Comparison of ENCODE assay signal across 31 cellular contexts in the genomic region with DNA sequence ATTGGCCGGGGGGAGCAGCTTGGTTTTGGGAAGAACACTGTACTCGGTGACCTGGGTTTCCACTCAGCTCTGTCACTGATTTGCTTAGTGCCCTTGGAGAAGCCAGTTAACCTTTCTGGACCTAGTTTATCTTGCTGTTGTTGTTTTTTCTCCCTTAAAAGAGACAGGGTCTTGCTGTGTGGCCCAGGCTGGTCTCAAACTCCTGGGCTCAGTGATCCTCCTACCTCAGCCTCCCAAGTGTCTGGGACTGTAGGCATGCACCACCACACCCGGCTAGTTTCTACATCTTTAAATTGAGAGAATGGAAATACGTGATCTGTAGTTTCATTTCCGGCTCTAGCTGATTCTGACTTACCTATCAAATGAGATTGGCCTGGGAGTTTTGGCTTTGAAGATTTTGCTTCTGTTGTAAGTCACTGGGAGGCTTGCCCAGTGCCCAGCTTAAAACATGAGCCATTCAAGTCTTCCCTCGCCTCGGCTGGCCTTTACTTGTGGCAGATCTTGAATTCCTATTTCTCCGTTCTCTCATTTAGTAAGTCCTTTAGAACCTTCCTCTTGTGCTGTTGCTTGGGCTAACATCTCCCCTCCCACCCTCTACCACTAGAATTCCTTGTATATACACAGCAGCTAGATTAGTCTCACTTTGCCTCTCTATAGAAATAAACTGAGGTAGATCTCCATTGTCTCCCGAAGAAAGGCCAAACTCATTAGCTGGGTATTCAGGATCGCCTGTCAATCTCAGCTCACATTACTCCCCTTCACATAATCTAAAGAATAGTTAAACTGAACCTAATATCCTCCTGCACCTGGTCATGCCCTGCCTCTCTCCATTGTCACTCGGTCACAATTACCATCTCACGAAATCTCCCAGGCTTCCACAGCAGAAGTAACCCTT.
DNase-seq lines count a peak whose midpoint lies in the region; TF ChIP-seq lines count a peak whose summit lies in the region.
"Had no signal": no experiment of that assay in that cellular context is flagged by ENCODE, and none has a peak within 500 bp of the region (broad histone marks: within the 10 kb centered on the region; RNA-seq: fewer than 3 reads in every experiment).

No MANE protein-coding gene starts in this region.

- H3K27ac ChIP-seq in MM.1S (ENCODE audit: low read length) (no peak overlapping the region), neural progenitor cell (peak overlapping the region; percentile 95)
- H3K27ac ChIP-seq: lower lobe of right lung, pancreas, tibial artery, vagina had no signal

- H3K27me3 Mint-ChIP-seq in brain (no peaks in the 10 kb centered on the region), neural progenitor cell (ENCODE audit: insufficient read depth, low read depth) (no peaks in the 10 kb centered on the region)

- H3K4me2 ChIP-seq in MM.1S (ENCODE audit: low read depth, low read length) (no peak overlapping the region), neural progenitor cell (peak overlapping the region; percentile 72)

- no peaks in the 10 kb centered on the region for H3K9me3 Mint-ChIP-seq in brain
- H3K9me3 Mint-ChIP-seq in neural progenitor cell = no peaks in the 10 kb centered on the region
- H3K9me3 Mint-ChIP-seq: activated T-cell treated with anti-CD3 and anti-CD28 coated beads, Interleukin-2, amount 50 U/mL, for 4 hours; CD4-positive, CD25-positive, alpha-beta regulatory T cell; HFFc6; naive thymus-derived CD8-positive, alpha-beta T cell; T-cell had no signal

- H3K27me3 ChIP-seq in MM.1S (replicated peaks; ENCODE audit: insufficient read depth, low read length) (no peaks in the 10 kb centered on the region), neural progenitor cell (no peaks in the 10 kb centered on the region)
- H3K27me3 ChIP-seq: pancreas, vagina had no signal

- peak; percentile 25 for DNase-seq in NCI-H748 (lab: John Stamatoyannopoulos, UW; ENCODE audit: unreplicated experiment)
- DNase-seq in NCI-H748 treated with DMSO at 0.1 percent for 48 hours (lab: John Stamatoyannopoulos, UW) = no peak
- peak; percentile 33 for DNase-seq in MM.1S
- DNase-seq in neural progenitor cell (ENCODE audit: low spot score) = peak; percentile 85
- DNase-seq in NCI-H774 (lab: John Stamatoyannopoulos, UW) = no peak
- DNase-seq in stimulated activated CD4-positive, alpha-beta T cell treated with anti-CD3 and anti-CD28 coated beads, Interleukin-4, amount 100 ng/mL, for 4 hours = no peak
- no peak for DNase-seq in NCI-H524 (lab: John Stamatoyannopoulos, UW)
- DNase-seq: activated CD4-positive, CD25-positive, alpha-beta regulatory T cell; activated gamma-delta T cell; activated T-cell treated with anti-CD3 and anti-CD28 coated beads, Interleukin-2, amount 50 U/mL, for 4 hours; CD4-positive, CD25-positive, alpha-beta regulatory T cell; cerebellar nuclear complex; DMS79 treated with DMSO at 0.1 percent for 48 hours; dorsolateral prefrontal cortex; GDM1; HFFc6; hippocampal formation; lower lobe of right lung; naive thymus-derived CD8-positive, alpha-beta T cell; NCI-H1092 treated with DMSO at 0.1 percent for 48 hours; NCI-H187 treated with DMSO at 0.1 percent for 48 hours; NCI-H2227 treated with DMSO at 0.1 percent for 48 hours; NCI-H82; pancreas; retina; small intestine; stimulated activated CD8-positive, alpha-beta memory T cell treated with anti-CD3 and anti-CD28 coated beads, Interleukin-4, amount 100 ng/mL, for 48 hours; T-cell; tibial artery had no signal

- H4K20me1 ChIP-seq in MM.1S (ENCODE audit: insufficient read depth, low read length) (no peaks in the 10 kb centered on the region), neural progenitor cell (ENCODE audit: low read depth) (peaks cover 88% of the 10 kb centered on the region)

- H3K4me1 Mint-ChIP-seq in brain (peaks cover 88% of the 10 kb centered on the region), neural progenitor cell (peaks cover 63% of the 10 kb centered on the region)

- H3F3A ChIP-seq in MM.1S (ENCODE audit: insufficient read depth, low read length) (no peaks in the 10 kb centered on the region), neural progenitor cell (ENCODE audit: low read depth) (peaks cover 69% of the 10 kb centered on the region)

- peak overlapping the region in 4 of 5 experiments; percentile 4 to 29 (median 14) for H3K4me3 Mint-ChIP-seq in brain
- H3K4me3 Mint-ChIP-seq in neural progenitor cell = peak overlapping the region; percentile 12
- H3K4me3 Mint-ChIP-seq: activated T-cell treated with anti-CD3 and anti-CD28 coated beads, Interleukin-2, amount 50 U/mL, for 4 hours; CD4-positive, CD25-positive, alpha-beta regulatory T cell; HFFc6; naive thymus-derived CD8-positive, alpha-beta T cell; T-cell had no signal

- H3K36me3 Mint-ChIP-seq in brain = peaks cover 25% of the 10 kb centered on the region
- H3K36me3 Mint-ChIP-seq in neural progenitor cell = peaks cover 15% of the 10 kb centered on the region
- H3K36me3 Mint-ChIP-seq: CD4-positive, CD25-positive, alpha-beta regulatory T cell; naive thymus-derived CD8-positive, alpha-beta T cell; T-cell had no signal

- H2AFZ ChIP-seq in MM.1S (ENCODE audit: low read length) (no peak overlapping the region), neural progenitor cell (replicated peaks) (no peak overlapping the region)

- TF ChIP-seq CTCF in MM.1S (IDR thresholded peaks at IDR 0.05; ENCODE audit: low read length) = no peak
- TF ChIP-seq CTCF in brain (conservative IDR thresholded peaks at IDR 0.05) = no peak
- TF ChIP-seq CTCF in neural progenitor cell (IDR thresholded peaks at IDR 0.05) = no peak

- H3K9ac ChIP-seq in MM.1S (ENCODE audit: low read length) (no peak overlapping the region), neural progenitor cell (no peak overlapping the region)

- H3K36me3 ChIP-seq in MM.1S (replicated peaks; ENCODE audit: insufficient read depth, low read length) (no peaks in the 10 kb centered on the region), neural progenitor cell (peaks cover 12% of the 10 kb centered on the region)
- H3K36me3 ChIP-seq: lower lobe of right lung, pancreas, tibial artery, vagina had no signal

- H3K27ac Mint-ChIP-seq in brain = peak overlapping the region; percentile 37 to 93 (median 70)
- peak overlapping the region; percentile 8 for H3K27ac Mint-ChIP-seq in neural progenitor cell
- H3K27ac Mint-ChIP-seq: CD4-positive, CD25-positive, alpha-beta regulatory T cell; HFFc6; T-cell had no signal

- H3K79me2 ChIP-seq in MM.1S (ENCODE audit: low read length) = no peaks in the 10 kb centered on the region
- H3K79me2 ChIP-seq in neural progenitor cell (ENCODE audit: low read depth) = peaks cover 88% of the 10 kb centered on the region

- no peak overlapping the region for H3K4me3 ChIP-seq in MM.1S (ENCODE audit: low read length)
- H3K4me3 ChIP-seq in neural progenitor cell = peak overlapping the region; percentile 19
- H3K4me3 ChIP-seq: dorsolateral prefrontal cortex, lower lobe of right lung, pancreas, tibial artery, vagina had no signal

- H3K9me2 ChIP-seq in MM.1S (replicated peaks; ENCODE audit: insufficient read depth, low read length) = no peaks in the 10 kb centered on the region

- no peaks in the 10 kb centered on the region for H3K9me3 ChIP-seq in MM.1S (replicated peaks; ENCODE audit: insufficient read depth, low read length)
- no peaks in the 10 kb centered on the region for H3K9me3 ChIP-seq in neural progenitor cell (ENCODE audit: low read depth)
- H3K9me3 ChIP-seq: lower lobe of right lung, pancreas, tibial artery, vagina had no signal

- peaks cover 9% of the 10 kb centered on the region; the same call in 1 of the 2 replicates for H3K4me1 ChIP-seq in MM.1S (ENCODE audit: low read length)
- H3K4me1 ChIP-seq in neural progenitor cell = peaks cover 71% of the 10 kb centered on the region
- H3K4me1 ChIP-seq: tibial artery, vagina had no signal

Comparison
In these comparisons a context has a peak if more than half of its experiments do, and no peak if none do; other contexts are left out.
1. DNase-seq: peak in NCI-H748 (single experiment), MM.1S (single experiment) and neural progenitor cell (single experiment); none in NCI-H748 treated with DMSO at 0.1 percent for 48 hours (single experiment), NCI-H774 (single experiment), stimulated activated CD4-positive, alpha-beta T cell treated with anti-CD3 and anti-CD28 coated beads, Interleukin-4, amount 100 ng/mL, for 4 hours (0 of 2) and NCI-H524 (0 of 2).